Comparison of ENCODE assay signal across 14 cellular contexts in the genomic region with DNA sequence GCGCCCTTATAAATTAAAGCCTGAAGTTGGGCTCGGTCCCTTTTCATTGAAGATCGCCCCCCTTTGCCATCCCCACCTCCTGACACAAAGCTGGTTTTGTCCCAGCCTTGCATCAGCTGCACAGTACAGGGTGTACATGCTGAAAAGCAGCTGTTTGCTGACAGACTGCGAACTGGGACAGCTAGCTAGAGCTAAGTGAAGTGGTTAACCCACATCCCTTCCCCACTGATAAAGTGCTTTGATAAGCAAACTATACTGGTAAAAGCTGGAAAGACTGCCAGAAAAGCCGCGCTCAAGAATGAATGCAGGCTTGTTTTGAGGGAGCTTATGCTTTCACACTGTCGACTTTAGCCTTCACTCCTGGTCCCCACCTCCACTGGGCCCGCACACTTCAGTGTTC.
DNase-seq lines count a peak whose midpoint lies in the region; ATAC-seq and TF ChIP-seq lines count a peak whose summit lies in the region.
"Had no signal": no experiment of that assay in that cellular context is flagged by ENCODE, and none has a peak within 500 bp of the region (broad histone marks: within the 10 kb centered on the region; RNA-seq: fewer than 3 reads in every experiment).

No MANE protein-coding gene starts in this region.

- H3K27ac Mint-ChIP-seq in immature natural killer cell = no peak overlapping the region
- H3K27ac Mint-ChIP-seq: type B pancreatic cell had no signal

- H3K4me1 ChIP-seq in DND-41 (ENCODE audit: insufficient read depth, low read length) (peaks cover 49% of the 10 kb centered on the region), uterus (no peaks in the 10 kb centered on the region)
- H3K4me1 ChIP-seq: gastroesophageal sphincter, SJSA1 had no signal

- H3K27me3 ChIP-seq in DND-41 (ENCODE audit: insufficient read depth, low read length, poor library complexity) (no peaks in the 10 kb centered on the region), uterus (no peaks in the 10 kb centered on the region)
- H3K27me3 ChIP-seq: gastroesophageal sphincter, MG63, ovary, SJSA1 had no signal

- TF ChIP-seq CTCF in DND-41 (IDR thresholded peaks at IDR 0.05; ENCODE audit: borderline replicate concordance, extremely low read depth, low read length, poor library complexity, severe bottlenecking) (peak; percentile 36), uterus (IDR thresholded peaks at IDR 0.05) (no peak)

- H3K27me3 Mint-ChIP-seq in activated T-cell treated with anti-CD3 and anti-CD28 coated beads, Interleukin-2, amount 50 U/mL, for 4 hours (ENCODE audit: low read depth) = no peaks in the 10 kb centered on the region
- H3K27me3 Mint-ChIP-seq in immature natural killer cell (ENCODE audit: low read depth in 3 of 3) = no peaks in the 10 kb centered on the region

- peak; percentile 98 for ATAC-seq in DND-41 (ENCODE audit: insufficient read depth, low read depth)
- peak; percentile 38 to 60 for ATAC-seq in activated T-cell treated with anti-CD3 and anti-CD28 coated beads, Interleukin-2, amount 50 U/mL, for 4 hours
- ATAC-seq: gastroesophageal sphincter had no signal

- H3K36me3 ChIP-seq in DND-41 (ENCODE audit: insufficient read depth, low read length) (no peaks in the 10 kb centered on the region), uterus (no peaks in the 10 kb centered on the region)
- H3K36me3 ChIP-seq: gastroesophageal sphincter, MG63, ovary, SJSA1 had no signal

- H3K9me3 Mint-ChIP-seq in activated T-cell treated with anti-CD3 and anti-CD28 coated beads, Interleukin-2, amount 50 U/mL, for 4 hours = no peaks in the 10 kb centered on the region
- no peaks in the 10 kb centered on the region for H3K9me3 Mint-ChIP-seq in immature natural killer cell
- H3K9me3 Mint-ChIP-seq: type B pancreatic cell had no signal

- intact Hi-C loops in uterus (cut with DNase I; ENCODE audit: low total_unique reads) = no loop called here

- H3K4me3 ChIP-seq in DND-41 (ENCODE audit: low read depth in 1 of 2, low read length in 2 of 2) (no peak overlapping the region), uterus (no peak overlapping the region)
- H3K4me3 ChIP-seq: gastroesophageal sphincter, MG63, ovary, SJSA1 had no signal

- no peak for TF ChIP-seq POLR2A in uterus (IDR thresholded peaks at IDR 0.05)

- H3K4me1 Mint-ChIP-seq in activated T-cell treated with anti-CD3 and anti-CD28 coated beads, Interleukin-2, amount 50 U/mL, for 4 hours (ENCODE audit: low read depth) = peaks cover 30% of the 10 kb centered on the region
- peaks cover 12 to 17% of the 10 kb centered on the region in 2 donors for H3K4me1 Mint-ChIP-seq in immature natural killer cell

- DNase-seq in DND-41 (peak; percentile 91), OCI-M1 (lab: John Stamatoyannopoulos, UW) (peak; percentile 81), immature natural killer cell (peak in 1 of 3 donors; percentile 2), SHP77 (lab: John Stamatoyannopoulos, UW) (no peak), CD1c-positive myeloid dendritic cell (ENCODE audit: extremely low spot score) (no peak), uterus (no peak)
- DNase-seq in activated T-cell treated with anti-CD3 and anti-CD28 coated beads, Interleukin-2, amount 50 U/mL, for 4 hours = no peak
- no peak for DNase-seq in stimulated activated CD8-positive, alpha-beta memory T cell treated with anti-CD3 and anti-CD28 coated beads, Interleukin-4, amount 100 ng/mL, for 48 hours
- DNase-seq: MG63, NCI-H446, ovary had no signal

- peak overlapping the region; percentile 30; the same call in 1 of the 2 replicates for H3K9ac ChIP-seq in DND-41 (ENCODE audit: low read depth, low read length)

- peaks cover 10% of the 10 kb centered on the region; the same call in 1 of the 2 replicates for H4K20me1 ChIP-seq in DND-41 (ENCODE audit: insufficient read depth, low read length)

- no peak overlapping the region for H2AFZ ChIP-seq in DND-41 (ENCODE audit: low read depth, low read length)

- peak overlapping the region; percentile 30 for H3K4me3 Mint-ChIP-seq in activated T-cell treated with anti-CD3 and anti-CD28 coated beads, Interleukin-2, amount 50 U/mL, for 4 hours
- peak overlapping the region in 3 of 5 donors; percentile 16 to 24 (median 21) for H3K4me3 Mint-ChIP-seq in immature natural killer cell
- H3K4me3 Mint-ChIP-seq: type B pancreatic cell had no signal

- H3K79me2 ChIP-seq in DND-41 (ENCODE audit: insufficient read depth, low read length) = no peaks in the 10 kb centered on the region; the same call in 1 of the 2 replicates

- peak overlapping the region; percentile 72; the same call in 1 of the 2 replicates for H3K27ac ChIP-seq in DND-41 (ENCODE audit: low read length)
- no peak overlapping the region for H3K27ac ChIP-seq in uterus
- H3K27ac ChIP-seq: gastroesophageal sphincter, ovary, SJSA1 had no signal

- peak overlapping the region; percentile 55 for H3K4me2 ChIP-seq in DND-41 (ENCODE audit: insufficient read depth, low read length)

- peaks cover 4% of the 10 kb centered on the region for H3K36me3 Mint-ChIP-seq in activated T-cell treated with anti-CD3 and anti-CD28 coated beads, Interleukin-2, amount 50 U/mL, for 4 hours (ENCODE audit: insufficient read depth)
- H3K36me3 Mint-ChIP-seq in immature natural killer cell = no peaks in the 10 kb centered on the region
- H3K36me3 Mint-ChIP-seq: type B pancreatic cell had no signal

- no peaks in the 10 kb centered on the region for H3K9me3 ChIP-seq in DND-41 (ENCODE audit: insufficient read depth, low read length, severe bottlenecking)
- H3K9me3 ChIP-seq in uterus = no peaks in the 10 kb centered on the region
- H3K9me3 ChIP-seq: gastroesophageal sphincter, MG63, ovary, SJSA1 had no signal

Comparison
In these comparisons a context has a peak if more than half of its experiments do, and no peak if none do; other contexts are left out.
1. DNase-seq: peak in DND-41 (single experiment) and OCI-M1 (single experiment); none in activated T-cell treated with anti-CD3 and anti-CD28 coated beads, Interleukin-2, amount 50 U/mL, for 4 hours (single experiment), stimulated activated CD8-positive, alpha-beta memory T cell treated with anti-CD3 and anti-CD28 coated beads, Interleukin-4, amount 100 ng/mL, for 48 hours (single experiment), SHP77 (0 of 2), CD1c-positive myeloid dendritic cell (single experiment) and uterus (0 of 2).